Comparison of ENCODE assay signal across 28 cellular contexts in the genomic region with DNA sequence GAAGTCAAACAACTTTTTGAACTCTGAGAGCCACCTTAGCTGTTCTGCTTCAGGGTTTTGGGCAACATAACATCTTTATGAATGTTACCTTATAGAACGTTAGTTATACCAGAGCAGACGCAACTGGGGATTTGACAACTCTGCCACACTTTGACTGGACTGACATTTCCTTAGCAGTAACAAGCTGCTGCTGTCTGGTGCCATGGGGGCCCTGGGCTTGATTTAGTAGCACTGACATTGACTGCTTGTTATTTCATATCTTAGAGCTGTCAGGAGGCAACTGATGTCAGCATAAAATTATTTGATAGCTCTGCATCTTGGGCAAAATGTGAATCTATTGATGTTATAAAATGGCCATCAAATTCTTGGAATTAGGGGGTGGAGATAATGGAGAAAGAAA.
"Had no signal": no experiment of that assay in that cellular context is flagged by ENCODE, and none has a peak within 500 bp of the region (broad histone marks: within the 10 kb centered on the region; RNA-seq: fewer than 3 reads in every experiment).

No MANE protein-coding gene starts in this region.

- DNase-seq: stimulated activated CD4-positive, alpha-beta T cell treated with anti-CD3 and anti-CD28 coated beads, Interleukin-2, amount 100 ng/mL, for 48 hours; stimulated activated CD4-positive, alpha-beta T cell treated with anti-CD3 and anti-CD28 coated beads, Interleukin-4, amount 100 ng/mL, for 1 hour; stimulated activated CD4-positive, alpha-beta T cell treated with anti-CD3 and anti-CD28 coated beads, Interleukin-4, amount 100 ng/mL, for 24 hours; stimulated activated CD4-positive, alpha-beta T cell treated with anti-CD3 and anti-CD28 coated beads, Interleukin-4, amount 100 ng/mL, for 4 hours; stimulated activated CD8-positive, alpha-beta memory T cell treated with anti-CD3 and anti-CD28 coated beads, Interleukin-4, amount 100 ng/mL, for 48 hours; stimulated activated naive B cell treated with anti-CD40 and anti-IgM and Interleukin-4, amounts not matched to agents 10 μg/mL and 1 μg/mL and 100 μg/mL, for 72 hours; stimulated activated naive CD4-positive, alpha-beta T cell; stimulated activated naive CD4-positive, alpha-beta T cell treated with Interleukin-2 at 50 U/mL for 16 hours; stimulated activated naive CD8-positive, alpha-beta T cell treated with anti-CD3 and anti-CD28 coated beads, Interleukin-15, amount 100 ng/mL, for 72 hours; stimulated activated naive CD8-positive, alpha-beta T cell treated with anti-CD3 and anti-CD28 coated beads, Interleukin-15, Interleukin-2, amounts not matched to agents 100 U/mL and 50 U/mL, for 24 hours; stomach; substantia nigra; testis; thyroid gland; tibial artery; transverse colon; trophoblast cell; upper lobe of left lung; upper lobe of right lung; uterus had no signal

- H3K4me3 ChIP-seq: stomach, suprapubic skin, testis, thoracic aorta, thyroid gland, tibial artery, tibial nerve, transverse colon, upper lobe of left lung, upper lobe of right lung, uterus, vagina had no signal

- H3K27me3 Mint-ChIP-seq: stimulated activated memory B cell treated with anti-CD40 and anti-IgM and Interleukin-4, amounts not matched to agents 10 μg/mL and 1 μg/mL and 100 μg/mL, for 72 hours; stimulated activated naive B cell treated with anti-CD40 and anti-IgM and Interleukin-4, amounts not matched to agents 10 μg/mL and 1 μg/mL and 100 μg/mL, for 72 hours; stimulated activated naive CD8-positive, alpha-beta T cell treated with anti-CD3 and anti-CD28 coated beads, Interleukin-15, amount 100 ng/mL, for 72 hours; stimulated activated naive CD8-positive, alpha-beta T cell treated with anti-CD3 and anti-CD28 coated beads, Interleukin-15, Interleukin-2, amounts not matched to agents 100 ng/mL and 50 ng/mL, for 24 hours; type B pancreatic cell had no signal

- H3K27ac Mint-ChIP-seq: stimulated activated effector memory CD8-positive, alpha-beta T cell treated with anti-CD3 and anti-CD28 coated beads, Interleukin-12 subunit alpha, Interleukin-12 subunit beta, amount 100 ng/mL, for 72 hours; stimulated activated memory B cell treated with anti-CD40 and anti-IgM and Interleukin-4, amounts not matched to agents 10 μg/mL and 1 μg/mL and 100 μg/mL, for 72 hours; stimulated activated naive B cell treated with anti-CD40 and anti-IgM and Interleukin-4, amounts not matched to agents 10 μg/mL and 1 μg/mL and 100 μg/mL, for 72 hours; stimulated activated naive CD8-positive, alpha-beta T cell treated with anti-CD3 and anti-CD28 coated beads, Interleukin-15, amount 100 ng/mL, for 72 hours; stimulated activated naive CD8-positive, alpha-beta T cell treated with anti-CD3 and anti-CD28 coated beads, Interleukin-15, Interleukin-2, amounts not matched to agents 100 ng/mL and 50 ng/mL, for 24 hours; type B pancreatic cell had no signal

- H3K36me3 ChIP-seq: stomach, suprapubic skin, thoracic aorta, thyroid gland, tibial artery, tibial nerve, transverse colon, upper lobe of left lung, upper lobe of right lung, uterus, vagina had no signal

- H3K9me3 Mint-ChIP-seq: stimulated activated naive B cell treated with anti-CD40 and anti-IgM and Interleukin-4, amounts not matched to agents 10 μg/mL and 1 μg/mL and 100 μg/mL, for 72 hours; stimulated activated naive CD8-positive, alpha-beta T cell treated with anti-CD3 and anti-CD28 coated beads, Interleukin-15, Interleukin-2, amounts not matched to agents 100 ng/mL and 50 ng/mL, for 24 hours; type B pancreatic cell had no signal

- H3K9me3 ChIP-seq: stomach, suprapubic skin, testis, thoracic aorta, thyroid gland, tibial artery, tibial nerve, transverse colon, upper lobe of left lung, upper lobe of right lung, uterus, vagina had no signal

- H3K4me1 Mint-ChIP-seq: stimulated activated effector memory CD8-positive, alpha-beta T cell treated with anti-CD3 and anti-CD28 coated beads, Interleukin-12 subunit alpha, Interleukin-12 subunit beta, amount 100 ng/mL, for 72 hours; stimulated activated memory B cell treated with anti-CD40 and anti-IgM and Interleukin-4, amounts not matched to agents 10 μg/mL and 1 μg/mL and 100 μg/mL, for 72 hours; stimulated activated naive B cell treated with anti-CD40 and anti-IgM and Interleukin-4, amounts not matched to agents 10 μg/mL and 1 μg/mL and 100 μg/mL, for 72 hours; stimulated activated naive CD8-positive, alpha-beta T cell treated with anti-CD3 and anti-CD28 coated beads, Interleukin-15, amount 100 ng/mL, for 72 hours had no signal

- H3K4me3 Mint-ChIP-seq: stimulated activated effector memory CD8-positive, alpha-beta T cell treated with anti-CD3 and anti-CD28 coated beads, Interleukin-12 subunit alpha, Interleukin-12 subunit beta, amount 100 ng/mL, for 72 hours; stimulated activated memory B cell treated with anti-CD40 and anti-IgM and Interleukin-4, amounts not matched to agents 10 μg/mL and 1 μg/mL and 100 μg/mL, for 72 hours; stimulated activated naive B cell treated with anti-CD40 and anti-IgM and Interleukin-4, amounts not matched to agents 10 μg/mL and 1 μg/mL and 100 μg/mL, for 72 hours; stimulated activated naive CD8-positive, alpha-beta T cell treated with anti-CD3 and anti-CD28 coated beads, Interleukin-15, amount 100 ng/mL, for 72 hours; stimulated activated naive CD8-positive, alpha-beta T cell treated with anti-CD3 and anti-CD28 coated beads, Interleukin-15, Interleukin-2, amounts not matched to agents 100 ng/mL and 50 ng/mL, for 24 hours; type B pancreatic cell had no signal

- H3K36me3 Mint-ChIP-seq: stimulated activated effector memory CD8-positive, alpha-beta T cell treated with anti-CD3 and anti-CD28 coated beads, Interleukin-12 subunit alpha, Interleukin-12 subunit beta, amount 100 ng/mL, for 72 hours; stimulated activated memory B cell treated with anti-CD40 and anti-IgM and Interleukin-4, amounts not matched to agents 10 μg/mL and 1 μg/mL and 100 μg/mL, for 72 hours; stimulated activated naive B cell treated with anti-CD40 and anti-IgM and Interleukin-4, amounts not matched to agents 10 μg/mL and 1 μg/mL and 100 μg/mL, for 72 hours; type B pancreatic cell had no signal

- H3K27ac ChIP-seq: stomach, suprapubic skin, testis, thyroid gland, tibial artery, tibial nerve, transverse colon, upper lobe of left lung, upper lobe of right lung, uterus, vagina had no signal

- H3K27me3 ChIP-seq: stomach, suprapubic skin, testis, thyroid gland, tibial artery, tibial nerve, transverse colon, upper lobe of left lung, upper lobe of right lung, uterus, vagina had no signal
